1 cellular context compared by ENCODE assay signal in the genomic region with DNA sequence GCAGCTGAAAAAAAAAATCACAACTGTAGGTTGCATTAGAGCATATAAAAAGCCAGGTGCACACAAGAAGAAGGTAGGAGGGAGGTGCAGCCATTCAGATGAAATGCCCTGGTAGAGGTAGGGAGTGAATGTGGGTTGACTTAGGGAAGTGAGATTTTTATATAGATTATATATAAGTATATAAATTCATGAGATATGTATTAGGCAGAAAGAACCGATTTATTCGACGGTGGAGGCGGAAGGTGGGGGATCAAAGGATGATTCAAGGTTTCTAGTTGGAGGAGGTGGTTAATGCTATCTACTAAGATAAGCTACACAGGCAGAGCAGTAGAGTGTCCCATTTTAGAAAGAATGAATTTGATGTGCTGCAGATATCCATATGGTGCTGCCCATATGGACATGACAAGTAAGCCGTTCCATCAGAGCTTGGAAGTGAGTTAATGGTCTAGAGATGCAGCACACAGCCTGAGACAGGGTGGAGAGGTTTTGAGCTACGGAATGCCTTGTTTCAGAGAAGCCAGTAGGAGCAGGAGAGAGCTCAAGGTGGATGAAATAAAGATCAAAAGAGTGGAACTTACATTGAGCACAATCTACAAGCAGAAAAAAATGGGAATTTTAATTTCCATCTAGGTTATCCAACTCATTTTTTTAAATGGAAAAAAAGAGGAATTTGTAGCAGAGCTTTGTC.
TF ChIP-seq lines count a peak whose summit lies in the region.

No MANE protein-coding gene starts in this region.

TF ChIP-seq in IMR-90, 13 proteins besides CTCF, POLR2A, EP300 and RAD21 (continued from another document):
- TF ChIP-seq, protein P1, sequence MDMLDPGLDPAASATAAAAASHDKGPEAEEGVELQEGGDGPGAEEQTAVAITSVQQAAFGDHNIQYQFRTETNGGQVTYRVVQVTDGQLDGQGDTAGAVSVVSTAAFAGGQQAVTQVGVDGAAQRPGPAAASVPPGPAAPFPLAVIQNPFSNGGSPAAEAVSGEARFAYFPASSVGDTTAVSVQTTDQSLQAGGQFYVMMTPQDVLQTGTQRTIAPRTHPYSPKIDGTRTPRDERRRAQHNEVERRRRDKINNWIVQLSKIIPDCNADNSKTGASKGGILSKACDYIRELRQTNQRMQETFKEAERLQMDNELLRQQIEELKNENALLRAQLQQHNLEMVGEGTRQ (IDR thresholded peaks at IDR 0.05; ENCODE audit: low read depth, low read length) = no peak
- TF ChIP-seq CHD1 (IDR thresholded peaks at IDR 0.05; ENCODE audit: low read depth, low read length) = no peak
- TF ChIP-seq MAFK (IDR thresholded peaks at IDR 0.05; ENCODE audit: low read depth, low read length) = no peak
- TF ChIP-seq RFX5 (IDR thresholded peaks at IDR 0.05; ENCODE audit: low read depth, low read length) = no peak
- no peak for TF ChIP-seq CEBPB (IDR thresholded peaks at IDR 0.05; ENCODE audit: low read depth, low read length)
- TF ChIP-seq RCOR1 (IDR thresholded peaks at IDR 0.05; ENCODE audit: insufficient replicate concordance, low read length) = no peak
- no peak for TF ChIP-seq BHLHE40 (IDR thresholded peaks at IDR 0.05; ENCODE audit: low read depth, low read length)
- no peak for TF ChIP-seq SMC3 (IDR thresholded peaks at IDR 0.05; ENCODE audit: low read depth, low read length)
- TF ChIP-seq NFE2L2 (IDR thresholded peaks at IDR 0.05; ENCODE audit: low read depth, low read length) = no peak
- TF ChIP-seq MAZ (IDR thresholded peaks at IDR 0.05; ENCODE audit: borderline replicate concordance, low read depth, low read length) = no peak
